Comparison of ENCODE assay signal across 9 cellular contexts in the genomic region with DNA sequence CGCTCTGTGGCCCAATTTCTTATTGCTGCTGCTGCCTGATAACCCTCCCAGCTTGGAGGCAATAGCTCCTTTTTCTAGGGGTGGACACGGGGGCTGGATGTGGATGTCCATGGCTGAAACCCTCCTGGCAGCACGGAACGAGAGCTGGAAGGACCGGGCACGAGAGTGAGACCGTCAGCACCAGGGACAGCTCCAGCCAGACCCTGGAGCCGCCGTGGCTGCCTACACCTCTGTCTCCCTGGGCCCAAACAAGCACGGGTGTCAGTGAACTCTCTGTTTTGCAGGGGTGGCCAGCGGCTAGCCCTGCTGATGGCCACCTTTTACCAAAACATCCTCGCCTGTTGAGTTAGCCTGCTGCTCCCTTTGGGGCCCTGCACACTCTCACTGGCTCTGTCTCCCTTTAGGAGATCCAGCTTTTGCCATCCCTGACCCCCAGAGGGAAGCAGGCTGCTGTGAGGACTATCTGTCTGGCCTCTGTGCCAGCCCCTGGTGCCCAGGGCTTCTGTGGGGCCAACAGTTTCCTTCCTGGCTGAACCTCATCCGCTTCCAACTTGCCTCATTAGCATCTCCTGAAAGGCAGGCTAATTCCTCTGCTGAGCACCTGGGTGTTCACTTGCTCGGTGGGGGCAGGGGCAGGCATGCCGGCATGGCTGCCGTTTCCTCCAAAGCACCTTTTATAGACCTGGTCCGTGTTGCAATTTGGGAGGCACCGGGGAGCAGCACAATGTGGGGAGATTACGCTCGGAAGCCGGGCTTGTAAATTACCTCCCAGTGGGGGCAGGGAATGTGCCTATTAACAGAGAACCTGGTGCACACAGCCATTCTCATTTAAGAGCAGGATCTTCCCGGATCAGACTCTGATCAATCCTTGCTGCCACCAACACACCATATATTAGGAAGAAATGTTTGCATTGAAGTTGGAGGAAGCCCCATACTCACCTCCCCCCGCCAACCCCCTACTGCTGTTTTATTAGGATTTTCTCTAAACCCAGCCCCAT.
A peak's percentile ranks its signal among the peaks of the same experiment; 100 is the strongest.
DNase-seq lines count a peak whose midpoint lies in the region; ATAC-seq and TF ChIP-seq lines count a peak whose summit lies in the region.
"Had no signal": no experiment of that assay in that cellular context is flagged by ENCODE, and none has a peak within 500 bp of the region (broad histone marks: within the 10 kb centered on the region; RNA-seq: fewer than 3 reads in every experiment).

No MANE protein-coding gene starts in this region.

- DNase-seq in HEK293T (ENCODE audit: extremely low spot score): peak; percentile 78
- DNase-seq in PC-3: peak; percentile 48
- DNase-seq in dermis microvascular lymphatic vessel endothelial cell (ENCODE audit: low read depth in 2 of 2): peak; percentile 9 to 40
- peak; percentile 89 for DNase-seq in osteoblast (ENCODE audit: insufficient read length, low spot score, missing footprints)
- DNase-seq in cerebellar cortex (ENCODE audit: low spot score): no peak

- no peaks in the 10 kb centered on the region for H3K9me3 ChIP-seq in PC-3 (ENCODE audit: low read length)
- H3K9me3 ChIP-seq in osteoblast (ENCODE audit: low read depth, low read length): no peaks in the 10 kb centered on the region

- H3K36me3 ChIP-seq in PC-3 (ENCODE audit: low read depth, low read length) (no peaks in the 10 kb centered on the region), osteoblast (ENCODE audit: insufficient read depth, low read length) (no peaks in the 10 kb centered on the region)

- H2AFZ ChIP-seq in PC-3 (ENCODE audit: low read length) (no peak overlapping the region), osteoblast (ENCODE audit: low read length) (no peak overlapping the region)

- no TSS peak for BruUV-seq in PC-3 (replicated peaks; lab: Mats Ljungman, UMichigan)

- POLR2A ChIA-PET in HEK293T (lab: Yijun Ruan, JAX) (no interaction called here), PC-3 (lab: Charles Lee; ENCODE audit: unreplicated experiment) (no interaction called here)

- H3K27ac ChIP-seq in PC-3 (ENCODE audit: low read length): no peak overlapping the region
- no peak overlapping the region for H3K27ac ChIP-seq in osteoblast (ENCODE audit: low read depth, low read length)

- 0 out of 2 replicates have a peak, but pooled peaks have one; percentile 35 for ATAC-seq in PC-3
- no peak for ATAC-seq in GM21737 (IDR thresholded peaks at IDR 0.05; ENCODE audit: unreplicated experiment)
- no peak for ATAC-seq in HG03045 (IDR thresholded peaks at IDR 0.05; ENCODE audit: unreplicated experiment)
- ATAC-seq in HG03378 (IDR thresholded peaks at IDR 0.05; ENCODE audit: unreplicated experiment): no peak
- ATAC-seq: stimulated activated effector memory CD8-positive, alpha-beta T cell treated with anti-CD3 and anti-CD28 coated beads, Interleukin-12 subunit alpha, Interleukin-12 subunit beta, amount 100 ng/mL, for 72 hours had no signal

- CTCF ChIA-PET in HEK293T (lab: Yijun Ruan, JAX) (interaction anchor here (1.0 to 2.5 kb wide), 2 partner anchors 200 to 208 kb away, joined by 3 to 21 read pairs; no protein-coding TSS in a partner anchor), PC-3 (lab: Charles Lee) (no interaction called here)

- no peak overlapping the region for H3K4me3 ChIP-seq in PC-3 (ENCODE audit: low read length)
- no peak overlapping the region for H3K4me3 ChIP-seq in osteoblast (ENCODE audit: insufficient read depth, low read length)

- H3K79me2 ChIP-seq in PC-3 (ENCODE audit: low read length) (no peaks in the 10 kb centered on the region), osteoblast (ENCODE audit: insufficient read depth, low read length) (no peaks in the 10 kb centered on the region)

- no peaks in the 10 kb centered on the region for H3K9me2 ChIP-seq in PC-3 (replicated peaks; ENCODE audit: low read length)

- H3K4me1 ChIP-seq in PC-3 (ENCODE audit: insufficient read depth, low read length): no peaks in the 10 kb centered on the region
- no peaks in the 10 kb centered on the region for H3K4me1 ChIP-seq in osteoblast (ENCODE audit: insufficient read depth, low read length)

- no peaks in the 10 kb centered on the region for H3F3A ChIP-seq in PC-3 (ENCODE audit: low read length, unreplicated experiment)

- TF ChIP-seq CTCF in PC-3 (conservative IDR thresholded peaks at IDR 0.05; ENCODE audit: low read depth, low read length) (no peak), osteoblast (IDR thresholded peaks at IDR 0.05; ENCODE audit: extremely low read depth, low read depth, low read length) (no peak)

- intact Hi-C loops in PC-3 (cut with micrococcal nuclease): no loop called here

- peaks cover 85% of the 10 kb centered on the region for H3K27me3 ChIP-seq in PC-3 (ENCODE audit: low read length)
- H3K27me3 ChIP-seq in osteoblast (ENCODE audit: insufficient read depth, low read length): peaks cover 11% of the 10 kb centered on the region

- H4K20me1 ChIP-seq in PC-3 (ENCODE audit: low read length) (no peaks in the 10 kb centered on the region; the same call in 1 of the 2 replicates), osteoblast (ENCODE audit: insufficient read depth, low read length) (no peaks in the 10 kb centered on the region)

- no peak overlapping the region for H3K9ac ChIP-seq in PC-3 (ENCODE audit: low read length)

- no peak overlapping the region for H3K4me2 ChIP-seq in PC-3 (ENCODE audit: low read length)
- H3K4me2 ChIP-seq in osteoblast (ENCODE audit: insufficient read depth, low read length): no peak overlapping the region

TF ChIP-seq in HEK293T, 16 proteins besides CTCF, POLR2A, EP300 and RAD21:
- TF ChIP-seq TARDBP (IDR thresholded peaks at IDR 0.05) (no peak), NFRKB (IDR thresholded peaks at IDR 0.05) (no peak), ZNF384 (IDR thresholded peaks at IDR 0.05) (no peak), SUZ12 (IDR thresholded peaks at IDR 0.05) (no peak), FOXA1 (IDR thresholded peaks at IDR 0.05) (no peak), LEF1 (IDR thresholded peaks at IDR 0.05; ENCODE audit: borderline replicate concordance) (no peak), HDGF (IDR thresholded peaks at IDR 0.05; ENCODE audit: borderline replicate concordance) (no peak), FOXK2 (IDR thresholded peaks at IDR 0.05) (no peak), L3MBTL2 (conservative IDR thresholded peaks at IDR 0.05) (no peak), FOXM1 (IDR thresholded peaks at IDR 0.05; ENCODE audit: borderline replicate concordance) (no peak), SP1 (IDR thresholded peaks at IDR 0.05) (no peak), CTBP1 (IDR thresholded peaks at IDR 0.05; ENCODE audit: borderline replicate concordance) (no peak), PKNOX1 (IDR thresholded peaks at IDR 0.05) (no peak), BHLHE40 (IDR thresholded peaks at IDR 0.05; ENCODE audit: borderline replicate concordance) (no peak), ELF4 (IDR thresholded peaks at IDR 0.05) (no peak), ARNT (IDR thresholded peaks at IDR 0.05) (no peak)
